ENCODE assay signal across 8 cellular contexts in genomic region chr1:150282558-150282958, GRCh38. TPM values are rescaled to one million over a fixed set of nuclear protein-coding genes. Genes with fewer than 3 reads are reported as not detected.
DNase-seq lines count a peak whose midpoint lies in the region; ATAC-seq and TF ChIP-seq lines count a peak whose summit lies in the region.

No MANE protein-coding gene starts in this region.

- H3K9me3 Mint-ChIP-seq in activated T-cell treated with anti-CD3 and anti-CD28 coated beads, Interleukin-2, amount 50 U/mL, for 24 hours = peaks cover 6% of the 10 kb centered on the region
- no peaks in the 10 kb centered on the region for H3K9me3 Mint-ChIP-seq in MCF 10A (ENCODE audit: unreplicated experiment)

- 6 to 10% methylated on average over 21 of the region's 21 CpGs for WGBS in lung, 2 donors
- WGBS in transverse colon (ENCODE audit: low coverage in 1 of 2), 2 donors = 43 to 52% methylated on average over 6 to 21 of the region's 21 CpGs

- DNase-seq in activated T-cell treated with anti-CD3 and anti-CD28 coated beads, Interleukin-2, amount 50 U/mL, for 24 hours = no peak
- no peak for DNase-seq in activated T-cell treated with anti-CD3 and anti-CD28 coated beads, Interleukin-2, amount 50 U/mL, for 48 hours
- DNase-seq in MCF 10A (ENCODE audit: unreplicated experiment) (no peak), lung (ENCODE audit: low spot score) (peak; percentile 59), transverse colon (no peak), NCI-H2171 treated with DMSO at 0.1 percent for 48 hours (lab: John Stamatoyannopoulos, UW) (no peak)
- no peak for DNase-seq in activated CD8-positive, alpha-beta memory T cell treated with anti-CD3 and anti-CD28 coated beads, Interleukin-2, amount 50 U/mL, for 4 hours

- TSS peak; percentile 40 for BruUV-seq in MCF 10A (replicated peaks; lab: Mats Ljungman, UMichigan)

- H3K27me3 Mint-ChIP-seq in activated T-cell treated with anti-CD3 and anti-CD28 coated beads, Interleukin-2, amount 50 U/mL, for 24 hours = peaks cover 7% of the 10 kb centered on the region
- no peaks in the 10 kb centered on the region for H3K27me3 Mint-ChIP-seq in MCF 10A (ENCODE audit: insufficient read depth, unreplicated experiment)

- in situ Hi-C loops in transverse colon (cut with MboI; ENCODE audit: low pct_ligation_motif_present in 1 of 4, low pct_unique_long_range_greater_than_20kb in 1 of 4, low sequenced_read_pairs in 3 of 4) = no loop called here

- H3K4me1 Mint-ChIP-seq in activated T-cell treated with anti-CD3 and anti-CD28 coated beads, Interleukin-2, amount 50 U/mL, for 24 hours (ENCODE audit: low read depth) = peaks cover 31% of the 10 kb centered on the region
- peaks cover 43% of the 10 kb centered on the region for H3K4me1 Mint-ChIP-seq in MCF 10A (ENCODE audit: insufficient read depth, unreplicated experiment)

- no peak for TF ChIP-seq EP300 in transverse colon (IDR thresholded peaks at IDR 0.05; ENCODE audit: low read depth)

- peak overlapping the region; percentile 69 for H3K4me3 Mint-ChIP-seq in activated T-cell treated with anti-CD3 and anti-CD28 coated beads, Interleukin-2, amount 50 U/mL, for 24 hours
- peak overlapping the region; percentile 83 for H3K4me3 Mint-ChIP-seq in MCF 10A (ENCODE audit: unreplicated experiment)

- intact Hi-C loops in MCF 10A (cut with micrococcal nuclease) = no loop called here
- intact Hi-C loops in transverse colon (cut with DNase I; ENCODE audit: low total_unique reads) = no loop called here

- H3K27ac Mint-ChIP-seq in activated T-cell treated with anti-CD3 and anti-CD28 coated beads, Interleukin-2, amount 50 U/mL, for 24 hours = peak overlapping the region; percentile 86
- H3K27ac Mint-ChIP-seq in MCF 10A (ENCODE audit: low read depth, unreplicated experiment) = peak overlapping the region; percentile 94

- H3K27ac ChIP-seq in lung (ENCODE audit: low read depth in 1 of 2, low read length in 1 of 2) (peak overlapping the region; percentile 82 to 88), transverse colon (peak overlapping the region; percentile 82 to 91 (median 90))

- peaks cover 3 to 4% of the 10 kb centered on the region in 2 donors for H3K4me1 ChIP-seq in lung (ENCODE audit: control insufficient read depth in 2 of 2, insufficient read depth in 2 of 2, low read length in 2 of 2)
- peaks cover 15 to 41% (median 24%) of the 10 kb centered on the region in 4 donors for H3K4me1 ChIP-seq in transverse colon

- no peak for TF ChIP-seq CTCF in MCF 10A (IDR thresholded peaks at IDR 0.05; ENCODE audit: unreplicated experiment)
- no peak for TF ChIP-seq CTCF in lung (IDR thresholded peaks at IDR 0.05; ENCODE audit: control extremely low read depth, extremely low read depth)
- TF ChIP-seq CTCF in transverse colon (IDR thresholded peaks at IDR 0.05) = no peak

- H3K36me3 Mint-ChIP-seq in activated T-cell treated with anti-CD3 and anti-CD28 coated beads, Interleukin-2, amount 50 U/mL, for 24 hours (ENCODE audit: low read depth) = peaks cover 3% of the 10 kb centered on the region
- H3K36me3 Mint-ChIP-seq in MCF 10A (ENCODE audit: insufficient read depth, unreplicated experiment) = peaks cover 18% of the 10 kb centered on the region

- H3K27me3 ChIP-seq in lung (ENCODE audit: control insufficient read depth, insufficient read depth) (no peaks in the 10 kb centered on the region), transverse colon (no peaks in the 10 kb centered on the region)

- H3K36me3 ChIP-seq in lung (ENCODE audit: control insufficient read depth in 2 of 2, insufficient read depth in 2 of 2, low read length in 2 of 2) (peaks cover 4 to 7% of the 10 kb centered on the region in 2 donors), transverse colon (no peaks in the 10 kb centered on the region)

- ATAC-seq in lung (ENCODE audit: insufficient read depth, low FRiP score) (no peak), GM21737 (IDR thresholded peaks at IDR 0.05; ENCODE audit: unreplicated experiment) (no peak)

- H3K4me3 ChIP-seq in lung (peak overlapping the region; percentile 45), transverse colon (peak overlapping the region; percentile 28 to 60 (median 42))

- POLR2A ChIA-PET in MCF 10A (lab: Yijun Ruan, JAX) = interaction anchor here (0.6 to 7.1 kb wide), 7 partner anchors 12 to 1765 kb away, joined by 3 to 239 read pairs (median 7); partner anchors contain the start of genes APH1A, C1orf54, CA14 and RPRD2

- H3K9me3 ChIP-seq in lung (ENCODE audit: control insufficient read depth in 2 of 2, insufficient read depth in 1 of 2, low read length in 1 of 2) (no peaks in the 10 kb centered on the region), transverse colon (no peaks in the 10 kb centered on the region)

- TF ChIP-seq POLR2A in transverse colon (IDR thresholded peaks at IDR 0.05) = peak; percentile 49

- CTCF ChIA-PET in MCF 10A (lab: Yijun Ruan, JAX) = interaction anchor here (0.6 to 8.2 kb wide), 5 partner anchors 15 to 338 kb away, joined by 3 to 215 read pairs (median 3); partner anchors contain the start of gene CA14

RNA-seq across cellular contexts. Expression of gene CIART, which starts 0.2 kb away (rescaled TPM):
- total RNA-seq in MCF 10A (2022) = 5.0 and 5.2 TPM in 2 replicates
- 1 to 10 TPM; 1.3 to 6.5 TPM for total RNA-seq in lung
- polyA plus RNA-seq in lung = 1 to 10 TPM; 3.4 to 8.0 TPM
- total RNA-seq in transverse colon = 1 to 10 TPM in 3 of 4 donors, under 1 TPM in 1; 0.60 to 4.5 (median 1.5) TPM

RNA-seq across cellular contexts. Expression of gene C1orf54, which starts 10.0 kb away (rescaled TPM):
- 1.8 and 2.3 TPM in 2 replicates for total RNA-seq in MCF 10A (2022)
- 10 to 100 TPM in 1 of 2 donors, 1 to 10 TPM in 1; 7.0 to 39.6 TPM for total RNA-seq in lung
- 10 to 100 TPM in 1 of 2 donors, 1 to 10 TPM in 1; 9.7 to 21.3 TPM for polyA plus RNA-seq in lung
- total RNA-seq in transverse colon = 10 to 100 TPM in 1 of 4 donors, 1 to 10 TPM in 2, not detected in 1; 4.4 to 11.1 (median 4.8) TPM

RNA-seq across cellular contexts. Expression of gene MRPS21, which starts 11.1 kb away (rescaled TPM):
- 133 and 152 TPM in 2 replicates for total RNA-seq in MCF 10A (2022)
- total RNA-seq in lung = 10 to 100 TPM; 31.4 to 53.1 TPM
- polyA plus RNA-seq in lung = 100 to 1,000 TPM in 1 of 2 donors, 10 to 100 TPM in 1; 48.5 to 169 TPM
- 10 to 100 TPM in 3 of 4 donors, 1 to 10 TPM in 1; 8.6 to 31.6 (median 25.7) TPM for total RNA-seq in transverse colon

RNA-seq across cellular contexts. Expression of gene APH1A, which starts 13.7 kb away (rescaled TPM):
- total RNA-seq in MCF 10A (2022) = 123 and 154 TPM in 2 replicates
- total RNA-seq in lung = 100 to 1,000 TPM in 1 of 2 donors, 10 to 100 TPM in 1; 95.0 to 142 TPM
- 100 to 1,000 TPM; 128 to 164 TPM for polyA plus RNA-seq in lung
- 100 to 1,000 TPM in 3 of 4 donors, 10 to 100 TPM in 1; 86.8 to 162 (median 113) TPM for total RNA-seq in transverse colon

RNA-seq across cellular contexts. Expression of gene CA14, which starts 25.0 kb away (rescaled TPM):
- total RNA-seq in MCF 10A (2022) (0.26 TPM in 1 of 2 replicates, not detected in the other), lung (under 1 TPM; 0.14 to 0.40 TPM), transverse colon (1 to 10 TPM in 1 of 4 donors, under 1 TPM in 2, not detected in 1; 0.27 to 1.1 (median 0.48) TPM)
- polyA plus RNA-seq in lung = under 1 TPM; 0.19 to 0.30 TPM
